In genomic region chr14:21014761-21015190, GRCh38 we compare ENCODE assay signal across 8 cellular contexts. TPM values are rescaled to one million over a fixed set of nuclear protein-coding genes. Genes with fewer than 3 reads are reported as not detected.
DNase-seq lines count a peak whose midpoint lies in the region; ATAC-seq and TF ChIP-seq lines count a peak whose summit lies in the region.

No MANE protein-coding gene starts in this region.

- no peak for TF ChIP-seq POLR2A in uterus (IDR thresholded peaks at IDR 0.05)

- H3K27ac ChIP-seq in 22Rv1 (no peak overlapping the region), psoas muscle (peak overlapping the region; percentile 63), uterus (peak overlapping the region; percentile 41 to 61)

- no peaks in the 10 kb centered on the region for H3K36me3 ChIP-seq in adipocyte (ENCODE audit: control insufficient read depth, insufficient read depth, low read length, severe bottlenecking)
- H3K36me3 ChIP-seq in psoas muscle (ENCODE audit: insufficient read depth in 1 of 2, low read depth in 1 of 2) = peaks cover 2 to 38% of the 10 kb centered on the region in 2 donors
- no peaks in the 10 kb centered on the region for H3K36me3 ChIP-seq in uterus

- peaks cover 24% of the 10 kb centered on the region for H3K27me3 ChIP-seq in adipocyte (replicated peaks; ENCODE audit: control insufficient read depth, insufficient read depth, low read length)
- no peaks in the 10 kb centered on the region for H3K27me3 ChIP-seq in psoas muscle (ENCODE audit: insufficient read depth in 3 of 3, low read length in 2 of 3)
- no peaks in the 10 kb centered on the region for H3K27me3 ChIP-seq in uterus

- TF ChIP-seq CTCF in 22Rv1 (IDR thresholded peaks at IDR 0.05) (peak; percentile 95), psoas muscle (IDR thresholded peaks at IDR 0.05) (peak; percentile 99), uterus (IDR thresholded peaks at IDR 0.05) (peak; percentile 96 to 98 (median 97))

- H3K4me3 ChIP-seq in adipocyte (ENCODE audit: low read length) = no peak overlapping the region
- H3K4me3 ChIP-seq in psoas muscle = peak overlapping the region; percentile 23
- no peak overlapping the region for H3K4me3 ChIP-seq in uterus

- H3K9ac ChIP-seq in adipocyte (ENCODE audit: low read length) = no peak overlapping the region

- DNase-seq in NCI-H1694 (lab: John Stamatoyannopoulos, UW) (peak; percentile 96), T follicular helper cell (ENCODE audit: low read depth) (peak; percentile 73), adipocyte (ENCODE audit: low read depth) (peak; percentile 95), cardiac septum (ENCODE audit: low spot score) (peak; percentile 83), psoas muscle (peak; percentile 81 to 90), uterus (peak; percentile 85 to 91)

- H3K4me1 ChIP-seq in adipocyte (ENCODE audit: control insufficient read depth, insufficient read depth, low read length) (peaks cover 3% of the 10 kb centered on the region), psoas muscle (peaks cover 54% of the 10 kb centered on the region), uterus (peaks cover 3 to 4% of the 10 kb centered on the region in 2 donors)

- intact Hi-C loops in cardiac septum (cut with DNase I) = loop anchor here (1.0 to 5.0 kb wide), 2 partner anchors 26 to 78 kb away; no protein-coding TSS in a partner anchor
- intact Hi-C loops in psoas muscle (cut with DNase I) = loop anchor here (1.0 to 5.0 kb wide), 4 partner anchors 25 to 90 kb away; no protein-coding TSS in a partner anchor
- intact Hi-C loops in uterus (cut with DNase I; ENCODE audit: low total_unique reads) = no loop called here

- H3K9me3 ChIP-seq in adipocyte (ENCODE audit: control insufficient read depth, low read length) (no peaks in the 10 kb centered on the region), psoas muscle (no peaks in the 10 kb centered on the region), uterus (no peaks in the 10 kb centered on the region)

- 0 to 1% (median 1%) methylated on average over 4 of the region's 4 CpGs for WGBS in psoas muscle, 3 donors

- ATAC-seq in GM19023 (IDR thresholded peaks at IDR 0.05; ENCODE audit: unreplicated experiment) = peak; percentile 66
- ATAC-seq in psoas muscle = peak; percentile 74 to 86 (median 82)

RNA-seq across cellular contexts. Expression of gene NDRG2, which starts 10.1 kb away (rescaled TPM):
- total RNA-seq in cardiac septum (304 TPM), psoas muscle (100 to 1,000 TPM; 552 to 931 (median 770) TPM), uterus (100 to 1,000 TPM; 111 to 563 (median 200) TPM)
- polyA plus RNA-seq in psoas muscle = 1,000 to 10,000 TPM in 1 of 3 donors, 100 to 1,000 TPM in 2; 328 to 2,087 (median 762) TPM

RNA-seq across cellular contexts. Expression of gene TPPP2, which starts 15.2 kb away (rescaled TPM):
- total RNA-seq in cardiac septum (0.73 TPM), psoas muscle (1 to 10 TPM in 3 of 4 donors, under 1 TPM in 1; 0.90 to 3.2 (median 2.5) TPM), uterus (under 1 TPM in 1 of 4 donors, not detected in 3; 0.67 TPM)
- 1 to 10 TPM in 2 of 3 donors, not detected in 1; 1.3 to 2.0 TPM for polyA plus RNA-seq in psoas muscle

RNA-seq across cellular contexts. Expression of gene SLC39A2, which starts 15.7 kb away (rescaled TPM):
- total RNA-seq in cardiac septum (not detected), psoas muscle (not detected), uterus (under 1 TPM in 2 of 4 donors, not detected in 2; 0.52 to 0.97 TPM)
- polyA plus RNA-seq in psoas muscle = under 1 TPM in 1 of 3 donors, not detected in 2; 0.04 TPM

RNA-seq across cellular contexts. Expression of gene RNASE13, which starts 19.8 kb away (rescaled TPM):
- total RNA-seq in cardiac septum (not detected), psoas muscle (not detected), uterus (not detected)
- under 1 TPM in 1 of 3 donors, not detected in 2; 0.05 TPM for polyA plus RNA-seq in psoas muscle

RNA-seq across cellular contexts. Expression of gene METTL17, which starts 25.0 kb away (rescaled TPM):
- 34.6 TPM for total RNA-seq in cardiac septum
- 10 to 100 TPM; 24.6 to 38.0 (median 29.3) TPM for total RNA-seq in psoas muscle
- polyA plus RNA-seq in psoas muscle = 10 to 100 TPM; 38.6 to 55.7 (median 50.7) TPM
- 10 to 100 TPM; 46.6 to 73.5 (median 65.9) TPM for total RNA-seq in uterus
